Comparison of ENCODE assay signal across 1 cellular context in the genomic region with DNA sequence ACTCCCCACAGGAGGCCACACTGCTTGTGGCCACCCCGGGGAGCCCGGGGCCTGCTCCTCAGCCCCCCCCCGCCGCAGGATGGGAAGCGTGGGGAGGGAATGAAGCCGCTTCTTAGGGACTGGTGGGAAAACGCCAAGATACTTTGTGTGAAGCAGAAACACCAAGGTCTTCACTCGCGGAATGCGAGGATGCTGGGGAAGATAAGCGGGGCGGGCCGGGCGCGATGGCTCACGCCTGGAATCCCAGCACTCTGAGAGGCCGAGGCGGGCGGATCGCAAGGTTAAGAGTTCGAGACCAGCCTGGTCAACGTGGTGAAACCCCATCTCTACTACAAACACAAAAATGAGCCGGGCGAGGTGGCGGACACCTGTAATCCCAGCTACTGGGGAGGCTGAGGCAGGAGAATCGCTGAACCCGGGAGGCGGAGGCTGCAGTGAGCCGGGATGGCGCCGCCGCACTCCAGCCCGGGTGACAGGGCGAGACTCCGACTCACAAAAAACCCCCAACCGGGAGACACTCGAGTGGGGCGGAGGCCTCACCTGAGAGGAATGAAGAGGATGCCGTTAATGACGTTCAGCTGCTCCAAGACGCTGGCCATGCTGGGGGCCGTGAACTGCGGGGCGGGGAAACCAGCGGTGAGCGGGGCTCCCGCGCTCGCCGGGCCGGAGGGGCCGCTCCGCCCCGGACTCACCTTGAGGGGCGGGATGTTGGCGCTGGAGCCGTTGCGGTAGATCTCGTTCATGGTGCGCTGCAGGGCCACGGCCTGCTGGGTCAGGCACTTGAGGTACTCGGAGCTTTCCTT.
A peak's percentile ranks its signal among the peaks of the same experiment; 100 is the strongest.
TF ChIP-seq lines count a peak whose summit lies in the region.

No MANE protein-coding gene starts in this region.

TF ChIP-seq in K562, 482 proteins besides CTCF, POLR2A, EP300 and RAD21:
- peak; percentile 12; the same call in 1 of the 2 replicates for TF ChIP-seq POLR2G (IDR thresholded peaks at IDR 0.05; ENCODE audit: low read depth, low read length)
- no peak for TF ChIP-seq FOXA3 (CRISPR knock-in tag; conservative IDR thresholded peaks at IDR 0.05 in 1 of 2, IDR thresholded peaks at IDR 0.05 in 1 of 2)
- TF ChIP-seq, protein P1, sequence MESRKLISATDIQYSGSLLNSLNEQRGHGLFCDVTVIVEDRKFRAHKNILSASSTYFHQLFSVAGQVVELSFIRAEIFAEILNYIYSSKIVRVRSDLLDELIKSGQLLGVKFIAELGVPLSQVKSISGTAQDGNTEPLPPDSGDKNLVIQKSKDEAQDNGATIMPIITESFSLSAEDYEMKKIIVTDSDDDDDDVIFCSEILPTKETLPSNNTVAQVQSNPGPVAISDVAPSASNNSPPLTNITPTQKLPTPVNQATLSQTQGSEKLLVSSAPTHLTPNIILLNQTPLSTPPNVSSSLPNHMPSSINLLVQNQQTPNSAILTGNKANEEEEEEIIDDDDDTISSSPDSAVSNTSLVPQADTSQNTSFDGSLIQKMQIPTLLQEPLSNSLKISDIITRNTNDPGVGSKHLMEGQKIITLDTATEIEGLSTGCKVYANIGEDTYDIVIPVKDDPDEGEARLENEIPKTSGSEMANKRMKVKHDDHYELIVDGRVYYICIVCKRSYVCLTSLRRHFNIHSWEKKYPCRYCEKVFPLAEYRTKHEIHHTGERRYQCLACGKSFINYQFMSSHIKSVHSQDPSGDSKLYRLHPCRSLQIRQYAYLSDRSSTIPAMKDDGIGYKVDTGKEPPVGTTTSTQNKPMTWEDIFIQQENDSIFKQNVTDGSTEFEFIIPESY (CRISPR knock-in tag; IDR thresholded peaks at IDR 0.05) = no peak; the same call in 1 of the 2 replicates
- no peak for TF ChIP-seq RFX1 (IDR thresholded peaks at IDR 0.05)
